13 cellular contexts compared by ENCODE assay signal in genomic region chr2:14631676-14632075, GRCh38. TPM values are rescaled to one million over a fixed set of nuclear protein-coding genes. Genes with fewer than 3 reads are reported as not detected.
A peak's percentile ranks its signal among the peaks of the same experiment; 100 is the strongest.
DNase-seq lines count a peak whose midpoint lies in the region; FAIRE-seq and TF ChIP-seq lines count a peak whose summit lies in the region.
"Had no signal": no experiment of that assay in that cellular context is flagged by ENCODE, and none has a peak within 500 bp of the region (broad histone marks: within the 10 kb centered on the region; RNA-seq: fewer than 3 reads in every experiment).

No MANE protein-coding gene starts in this region.

- in situ Hi-C loops in mammary epithelial cell (cut with MboI; ENCODE audit: low sequenced_read_pairs in 2 of 2): loop anchor here (5.0 to 25.0 kb wide), 2 partner anchors 344 kb away; no protein-coding TSS in a partner anchor

- H3K27me3 ChIP-seq in H7 (ENCODE audit: control insufficient read depth, insufficient read depth, low read length) (peaks cover 54% of the 10 kb centered on the region), mammary epithelial cell (ENCODE audit: insufficient read depth, low read length) (no peaks in the 10 kb centered on the region), uterus (no peaks in the 10 kb centered on the region)
- H3K27me3 ChIP-seq: ovary had no signal

- H3K4me3 ChIP-seq in H7 (ENCODE audit: insufficient read depth, low read depth, low read length): peak overlapping the region; percentile 56; the same call in 1 of the 2 replicates
- peak overlapping the region in 2 of 3 experiments; percentile 66 to 83 for H3K4me3 ChIP-seq in mammary epithelial cell (replicated peaks in 1 of 3; ENCODE audit: insufficient read depth in 1 of 3, low read depth in 2 of 3, low read length in 3 of 3)
- H3K4me3 ChIP-seq in kidney (ENCODE audit: low read length in 2 of 2): peak overlapping the region; percentile 10 to 73
- H3K4me3 ChIP-seq in uterus: peak overlapping the region in 1 of 2 donors; percentile 56

- WGBS in mammary epithelial cell (ENCODE audit: low coverage, missing lambda C conversion rate): 100% methylated on average over 1 of the region's 1 CpG

- H2AFZ ChIP-seq in mammary epithelial cell (ENCODE audit: low read depth, low read length): peak overlapping the region; percentile 95

- H3K9ac ChIP-seq in mammary epithelial cell (ENCODE audit: insufficient read depth, low read length) (peak overlapping the region; percentile 30), kidney (ENCODE audit: low read length in 2 of 2) (peak overlapping the region in 1 of 2 donors; percentile 52)

- TF ChIP-seq CTCF in mammary epithelial cell (conservative IDR thresholded peaks at IDR 0.05 in 1 of 2, IDR thresholded peaks at IDR 0.05 in 1 of 2; ENCODE audit: extremely low read depth in 1 of 2, insufficient read depth in 1 of 2, low read depth in 1 of 2, low read length in 2 of 2): no peak
- no peak for TF ChIP-seq CTCF in kidney (IDR thresholded peaks at IDR 0.05; ENCODE audit: borderline replicate concordance, extremely low read depth, insufficient read depth)
- no peak for TF ChIP-seq CTCF in uterus (IDR thresholded peaks at IDR 0.05)

- dilution Hi-C loops in mammary epithelial cell (cut with HindIII; ENCODE audit: low sequenced_read_pairs): no loop called here

- DNase-seq in H7 (no peak), mammary epithelial cell (no peak), kidney (no peak), renal cortical epithelial cell (ENCODE audit: low read depth) (peak; percentile 60), uterus (no peak), NCI-H2107 treated with DMSO at 0.1 percent for 48 hours (lab: John Stamatoyannopoulos, UW; ENCODE audit: unreplicated experiment) (no peak), anterior cingulate cortex (lab: John Stamatoyannopoulos, UW) (no peak)
- no peak for DNase-seq in stimulated activated naive CD4-positive, alpha-beta T cell treated with Interleukin-2 at 50 U/mL for 16 hours (lab: John Stamatoyannopoulos, UW)
- DNase-seq: CD4-positive, CD25-positive, alpha-beta regulatory T cell; effector memory CD8-positive, alpha-beta T cell; NCI-H1436 had no signal

- peaks cover 56% of the 10 kb centered on the region for H3K4me1 ChIP-seq in mammary epithelial cell (ENCODE audit: insufficient read depth, low read length)
- H3K4me1 ChIP-seq in kidney (ENCODE audit: control insufficient read depth in 1 of 2, insufficient read depth in 1 of 2, low read depth in 1 of 2, low read length in 2 of 2): peaks cover 0 to 20% of the 10 kb centered on the region in 2 donors
- no peaks in the 10 kb centered on the region for H3K4me1 ChIP-seq in uterus

- H3K36me3 ChIP-seq in H7 (replicated peaks; ENCODE audit: control insufficient read depth, insufficient read depth, low read length) (no peaks in the 10 kb centered on the region), mammary epithelial cell (ENCODE audit: insufficient read depth, low read length) (no peaks in the 10 kb centered on the region), kidney (ENCODE audit: control insufficient read depth in 1 of 2, insufficient read depth in 2 of 2, low read length in 2 of 2) (no peaks in the 10 kb centered on the region), uterus (no peaks in the 10 kb centered on the region)
- H3K36me3 ChIP-seq: ovary, upper lobe of right lung had no signal

- intact Hi-C loops in mammary epithelial cell (cut with micrococcal nuclease) (loop anchor here (1.0 to 10.0 kb wide), 4 partner anchors 177 to 1577 kb away; no protein-coding TSS in a partner anchor), kidney (cut with DNase I) (no loop called here), uterus (cut with DNase I; ENCODE audit: low total_unique reads) (no loop called here)

- H3K79me2 ChIP-seq in mammary epithelial cell (ENCODE audit: insufficient read depth, low read length): peaks cover 7% of the 10 kb centered on the region

- H4K20me1 ChIP-seq in mammary epithelial cell (ENCODE audit: insufficient read depth, low read length): no peaks in the 10 kb centered on the region

- no peak overlapping the region for H3K27ac ChIP-seq in mammary epithelial cell (ENCODE audit: insufficient read depth, low read depth, low read length)
- no peak overlapping the region for H3K27ac ChIP-seq in kidney (ENCODE audit: low read depth in 2 of 2, low read length in 2 of 2)
- no peak overlapping the region for H3K27ac ChIP-seq in uterus
- H3K27ac ChIP-seq: ovary, upper lobe of right lung had no signal

- H3K9me3 ChIP-seq in mammary epithelial cell (replicated peaks; ENCODE audit: insufficient read depth, low read length): peaks cover 2% of the 10 kb centered on the region
- H3K9me3 ChIP-seq in kidney (ENCODE audit: control insufficient read depth in 1 of 2, low read length in 2 of 2): no peaks in the 10 kb centered on the region
- no peaks in the 10 kb centered on the region for H3K9me3 ChIP-seq in uterus
- H3K9me3 ChIP-seq: ovary, upper lobe of right lung had no signal

- H3K4me2 ChIP-seq in mammary epithelial cell (ENCODE audit: insufficient read depth, low read depth, low read length): peak overlapping the region; percentile 97

- no peak for FAIRE-seq in kidney (lab: Jason Lieb, UNC)

- CTCF ChIA-PET in mammary epithelial cell (lab: Charles Lee; ENCODE audit: low non-redundant PET): no interaction called here

- TF ChIP-seq POLR2A in uterus (IDR thresholded peaks at IDR 0.05): no peak

- BruUV-seq in mammary epithelial cell (replicated peaks; lab: Mats Ljungman, UMichigan): no TSS peak

RNA-seq across cellular contexts. Expression of gene LRATD1, which starts 0.8 kb away (rescaled TPM):
- 1.1 and 1.3 TPM in 2 replicates for total RNA-seq in H7 (2014; rRNA removed; shearing (Covaris generic))
- total RNA-seq in mammary epithelial cell (10 to 100 TPM in 1 of 2 donors, 1 to 10 TPM in 1; 8.2 to 14.8 TPM), kidney (17.3 TPM), renal cortical epithelial cell (13.4 and 17.7 TPM in 2 replicates), uterus (10 to 100 TPM in 3 of 4 donors, 1 to 10 TPM in 1; 5.1 to 14.1 (median 10.3) TPM)
- polyA plus RNA-seq in mammary epithelial cell (4.6 TPM), kidney (ENCODE audit: insufficient read depth, low read depth, low replicate concordance) (4.2 TPM)
- 4.1 TPM for polyA minus RNA-seq in mammary epithelial cell
- total RNA-seq: CD4-positive, CD25-positive, alpha-beta regulatory T cell had no signal
- polyA plus RNA-seq: CD4-positive, CD25-positive, alpha-beta regulatory T cell had no signal
